1 cellular context compared by ENCODE assay signal in the genomic region with DNA sequence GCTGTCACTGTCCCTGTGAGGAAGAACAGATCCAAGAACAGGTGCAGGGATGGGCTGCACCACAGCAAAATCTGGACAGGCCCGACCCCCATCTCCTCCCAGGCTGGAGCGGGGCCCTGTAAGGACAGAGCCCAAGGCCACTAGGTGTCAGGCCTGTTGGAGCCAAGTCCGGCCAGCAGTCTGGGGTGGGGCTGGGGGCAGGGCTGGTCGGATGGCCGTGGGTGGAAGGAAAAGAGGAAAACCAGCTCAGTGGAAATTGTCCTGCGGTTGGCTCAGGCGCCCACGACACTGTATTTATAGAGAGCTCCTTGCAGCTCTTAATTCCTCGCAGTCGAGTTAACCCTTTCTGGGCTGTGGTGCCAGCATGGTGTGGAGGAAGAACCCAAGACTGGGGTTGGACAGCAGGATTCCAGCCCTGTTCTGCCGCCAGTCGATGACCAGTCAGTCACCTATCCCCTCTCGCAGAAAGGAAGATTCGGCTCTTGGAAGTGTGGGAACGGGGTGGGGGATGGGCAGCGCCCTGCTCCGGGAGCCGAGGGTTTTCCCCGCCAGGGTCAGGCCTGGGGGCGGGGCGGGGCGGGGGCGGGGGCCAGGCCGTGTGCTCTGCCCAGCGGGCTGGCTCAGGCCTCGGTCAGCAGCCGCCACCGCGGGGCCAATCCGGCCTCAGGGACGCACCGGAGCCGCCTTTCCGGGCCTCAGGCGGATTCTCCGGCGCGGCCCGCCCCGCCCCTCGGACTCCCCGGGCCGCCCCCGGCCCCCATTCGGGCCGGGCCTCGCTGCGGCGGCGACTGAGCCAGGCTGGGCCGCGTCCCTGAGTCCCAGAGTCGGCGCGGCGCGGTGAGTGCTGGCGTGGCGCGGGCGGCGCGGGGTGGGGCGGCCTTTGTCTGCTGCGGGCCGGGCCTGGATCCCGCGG.
A peak's percentile ranks its signal among the peaks of the same experiment; 100 is the strongest.
TF ChIP-seq lines count a peak whose summit lies in the region.

Gene CD276, plus strand, starts transcription at position 760 of the 913 bp plus-strand sequence. CDS start 15,257 bp downstream, outside the sequence.

TF ChIP-seq in HepG2, 621 proteins besides CTCF, POLR2A, EP300 and RAD21 (continued from another document and continues in another):
- TF ChIP-seq, protein P1, sequence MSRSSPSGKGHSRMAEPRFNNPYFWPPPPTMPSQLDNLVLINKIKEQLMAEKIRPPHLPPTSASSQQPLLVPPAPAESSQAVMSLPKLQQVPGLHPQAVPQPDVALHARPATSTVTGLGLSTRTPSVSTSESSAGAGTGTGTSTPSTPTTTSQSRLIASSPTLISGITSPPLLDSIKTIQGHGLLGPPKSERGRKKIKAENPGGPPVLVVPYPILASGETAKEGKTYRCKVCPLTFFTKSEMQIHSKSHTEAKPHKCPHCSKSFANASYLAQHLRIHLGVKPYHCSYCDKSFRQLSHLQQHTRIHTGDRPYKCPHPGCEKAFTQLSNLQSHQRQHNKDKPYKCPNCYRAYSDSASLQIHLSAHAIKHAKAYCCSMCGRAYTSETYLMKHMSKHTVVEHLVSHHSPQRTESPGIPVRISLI (CRISPR knock-in tag; IDR thresholded peaks at IDR 0.05; ENCODE audit: borderline replicate concordance), result no peak
- peak; percentile 67 for TF ChIP-seq HNF4A (CRISPR knock-in tag; IDR thresholded peaks at IDR 0.05)
- no peak for TF ChIP-seq JUN (CRISPR knock-in tag; IDR thresholded peaks at IDR 0.05)
- TF ChIP-seq MLXIP (CRISPR knock-in tag; IDR thresholded peaks at IDR 0.05; ENCODE audit: borderline replicate concordance), result no peak
- TF ChIP-seq DMAP1 (CRISPR knock-in tag; IDR thresholded peaks at IDR 0.05), result peak; percentile 14; the same call in 1 of the 2 replicates
- TF ChIP-seq FOXO1 (CRISPR knock-in tag; IDR thresholded peaks at IDR 0.05), result no peak
- TF ChIP-seq MZF1 (CRISPR knock-in tag; IDR thresholded peaks at IDR 0.05; ENCODE audit: borderline replicate concordance), result no peak
- TF ChIP-seq AHR (CRISPR knock-in tag; IDR thresholded peaks at IDR 0.05), result no peak
- TF ChIP-seq NPAS2 (CRISPR knock-in tag; IDR thresholded peaks at IDR 0.05; ENCODE audit: borderline replicate concordance), result no peak
- no peak for TF ChIP-seq ZHX1 (CRISPR knock-in tag; IDR thresholded peaks at IDR 0.05; ENCODE audit: low read depth)
- no peak for TF ChIP-seq ZNF143 (CRISPR knock-in tag; IDR thresholded peaks at IDR 0.05)
- TF ChIP-seq CBX2 (IDR thresholded peaks at IDR 0.05; ENCODE audit: low read depth, low read length), result no peak
- no peak for TF ChIP-seq CBX2 (CRISPR knock-in tag; IDR thresholded peaks at IDR 0.05; ENCODE audit: low read depth)
- no peak for TF ChIP-seq MTA3 (CRISPR knock-in tag; IDR thresholded peaks at IDR 0.05)
- no peak for TF ChIP-seq GTF2F1 (IDR thresholded peaks at IDR 0.05; ENCODE audit: low read length)
- TF ChIP-seq ZNF512 (CRISPR knock-in tag; IDR thresholded peaks at IDR 0.05), result no peak
- no peak for TF ChIP-seq CENPT (CRISPR knock-in tag; IDR thresholded peaks at IDR 0.05; ENCODE audit: low read depth)
- TF ChIP-seq FOXP1 (IDR thresholded peaks at IDR 0.05), result no peak
- TF ChIP-seq FOXP1 (CRISPR knock-in tag; IDR thresholded peaks at IDR 0.05), result no peak
- TF ChIP-seq TP53 (CRISPR knock-in tag; conservative IDR thresholded peaks at IDR 0.05), result no peak
- TF ChIP-seq E2F2 (CRISPR knock-in tag; IDR thresholded peaks at IDR 0.05; ENCODE audit: borderline replicate concordance), result no peak
- no peak for TF ChIP-seq NFKB2 (CRISPR knock-in tag; IDR thresholded peaks at IDR 0.05; ENCODE audit: borderline replicate concordance)
- TF ChIP-seq SKI (IDR thresholded peaks at IDR 0.05; ENCODE audit: partially characterized antibody), result peak; percentile 31
- no peak for TF ChIP-seq ZNF350 (CRISPR knock-in tag; IDR thresholded peaks at IDR 0.05; ENCODE audit: borderline replicate concordance, low read depth)
- no peak; the same call in 1 of the 2 replicates for TF ChIP-seq PAX8 (CRISPR knock-in tag; IDR thresholded peaks at IDR 0.05; ENCODE audit: borderline replicate concordance)
- no peak for TF ChIP-seq NCOR1 (IDR thresholded peaks at IDR 0.05; ENCODE audit: borderline replicate concordance, low read length)
- 0 out of 2 replicates have a peak, but pooled peaks have one; percentile 26 for TF ChIP-seq GATAD2A (CRISPR knock-in tag; IDR thresholded peaks at IDR 0.05)
- no peak for TF ChIP-seq ZNF746 (CRISPR knock-in tag; IDR thresholded peaks at IDR 0.05)
- no peak for TF ChIP-seq THYN1 (CRISPR knock-in tag; IDR thresholded peaks at IDR 0.05; ENCODE audit: borderline replicate concordance, low read depth)
- 0 out of 2 replicates have a peak, but pooled peaks have one; percentile 4 for TF ChIP-seq ZNF441 (CRISPR knock-in tag; IDR thresholded peaks at IDR 0.05; ENCODE audit: borderline replicate concordance)
- TF ChIP-seq CREBL2 (CRISPR knock-in tag; IDR thresholded peaks at IDR 0.05; ENCODE audit: borderline replicate concordance), result no peak
- TF ChIP-seq TBX3 (IDR thresholded peaks at IDR 0.05; ENCODE audit: borderline replicate concordance), result no peak
- TF ChIP-seq REST (IDR thresholded peaks at IDR 0.05; ENCODE audit: borderline replicate concordance in 1 of 2, low read depth in 1 of 2, low read length in 2 of 2), result no peak
- TF ChIP-seq ZIK1 (CRISPR knock-in tag; IDR thresholded peaks at IDR 0.05; ENCODE audit: borderline replicate concordance, low read depth), result no peak
- TF ChIP-seq, protein P2, sequence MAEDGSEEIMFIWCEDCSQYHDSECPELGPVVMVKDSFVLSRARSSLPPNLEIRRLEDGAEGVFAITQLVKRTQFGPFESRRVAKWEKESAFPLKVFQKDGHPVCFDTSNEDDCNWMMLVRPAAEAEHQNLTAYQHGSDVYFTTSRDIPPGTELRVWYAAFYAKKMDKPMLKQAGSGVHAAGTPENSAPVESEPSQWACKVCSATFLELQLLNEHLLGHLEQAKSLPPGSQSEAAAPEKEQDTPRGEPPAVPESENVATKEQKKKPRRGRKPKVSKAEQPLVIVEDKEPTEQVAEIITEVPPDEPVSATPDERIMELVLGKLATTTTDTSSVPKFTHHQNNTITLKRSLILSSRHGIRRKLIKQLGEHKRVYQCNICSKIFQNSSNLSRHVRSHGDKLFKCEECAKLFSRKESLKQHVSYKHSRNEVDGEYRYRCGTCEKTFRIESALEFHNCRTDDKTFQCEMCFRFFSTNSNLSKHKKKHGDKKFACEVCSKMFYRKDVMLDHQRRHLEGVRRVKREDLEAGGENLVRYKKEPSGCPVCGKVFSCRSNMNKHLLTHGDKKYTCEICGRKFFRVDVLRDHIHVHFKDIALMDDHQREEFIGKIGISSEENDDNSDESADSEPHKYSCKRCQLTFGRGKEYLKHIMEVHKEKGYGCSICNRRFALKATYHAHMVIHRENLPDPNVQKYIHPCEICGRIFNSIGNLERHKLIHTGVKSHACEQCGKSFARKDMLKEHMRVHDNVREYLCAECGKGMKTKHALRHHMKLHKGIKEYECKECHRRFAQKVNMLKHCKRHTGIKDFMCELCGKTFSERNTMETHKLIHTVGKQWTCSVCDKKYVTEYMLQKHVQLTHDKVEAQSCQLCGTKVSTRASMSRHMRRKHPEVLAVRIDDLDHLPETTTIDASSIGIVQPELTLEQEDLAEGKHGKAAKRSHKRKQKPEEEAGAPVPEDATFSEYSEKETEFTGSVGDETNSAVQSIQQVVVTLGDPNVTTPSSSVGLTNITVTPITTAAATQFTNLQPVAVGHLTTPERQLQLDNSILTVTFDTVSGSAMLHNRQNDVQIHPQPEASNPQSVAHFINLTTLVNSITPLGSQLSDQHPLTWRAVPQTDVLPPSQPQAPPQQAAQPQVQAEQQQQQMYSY (CRISPR knock-in tag; IDR thresholded peaks at IDR 0.05), result no peak
- TF ChIP-seq ZNF577 (CRISPR knock-in tag; IDR thresholded peaks at IDR 0.05; ENCODE audit: borderline replicate concordance, low read depth), result no peak
- no peak for TF ChIP-seq ZNF550 (CRISPR knock-in tag; IDR thresholded peaks at IDR 0.05; ENCODE audit: borderline replicate concordance)
- TF ChIP-seq STAG1 (CRISPR knock-in tag; IDR thresholded peaks at IDR 0.05), result peak; percentile 40
- no peak for TF ChIP-seq ZNF775 (CRISPR knock-in tag; IDR thresholded peaks at IDR 0.05; ENCODE audit: borderline replicate concordance)
- TF ChIP-seq ZNF510 (CRISPR knock-in tag; IDR thresholded peaks at IDR 0.05; ENCODE audit: low read depth), result no peak
